16 cellular contexts compared by ENCODE assay signal in the genomic region with DNA sequence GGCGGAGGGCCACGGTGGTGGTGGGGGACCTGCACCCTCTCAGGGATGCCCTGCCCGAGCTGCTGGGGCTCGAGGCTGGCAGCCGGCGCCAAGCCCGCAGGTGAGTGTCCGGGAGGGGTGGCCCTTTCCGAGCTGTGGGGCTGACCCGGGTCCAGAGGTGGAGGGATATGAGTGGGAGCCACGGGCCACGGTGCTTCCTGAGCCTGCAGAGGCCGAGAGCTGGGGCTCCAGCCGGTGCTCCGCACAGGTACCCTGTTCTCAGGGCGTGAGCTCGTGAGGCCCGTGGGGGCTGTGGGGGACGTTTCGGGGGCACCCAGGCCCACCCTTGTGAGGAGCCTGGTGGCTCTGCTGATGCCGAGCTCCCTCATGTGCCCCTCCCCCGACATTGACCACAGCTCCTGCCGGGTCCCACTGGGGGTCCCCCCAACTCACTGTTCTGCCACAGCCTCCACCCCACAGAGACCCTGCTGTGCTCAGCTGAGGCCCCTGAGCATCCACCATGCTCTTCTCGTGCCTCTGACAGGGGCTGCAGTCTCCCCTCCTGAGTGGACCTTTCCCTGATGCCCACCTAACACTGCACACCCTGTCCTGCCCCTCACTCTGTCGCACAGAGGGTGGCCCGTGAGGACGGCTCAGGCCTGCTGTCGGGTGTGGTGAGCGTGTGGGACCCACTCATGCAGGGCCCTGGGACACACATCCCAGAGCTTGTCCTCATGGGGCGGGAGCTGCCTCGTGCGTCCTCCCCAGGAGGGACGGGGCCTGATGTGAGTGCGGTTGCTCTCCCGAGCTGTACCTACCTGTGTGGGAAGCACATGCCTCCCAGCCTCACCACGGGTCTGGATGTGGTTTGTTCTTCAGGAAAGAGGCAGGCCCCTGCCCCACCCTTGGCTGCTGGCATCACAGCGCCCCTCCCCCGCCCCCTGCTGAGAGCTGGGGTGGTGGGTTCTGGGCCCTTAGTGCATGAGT. TPM values are rescaled to one million over a fixed set of nuclear protein-coding genes. Genes with fewer than 3 reads are reported as not detected.
DNase-seq lines count a peak whose midpoint lies in the region; ATAC-seq and TF ChIP-seq lines count a peak whose summit lies in the region.
"Had no signal": no experiment of that assay in that cellular context is flagged by ENCODE, and none has a peak within 500 bp of the region (broad histone marks: within the 10 kb centered on the region; RNA-seq: fewer than 3 reads in every experiment).

No MANE protein-coding gene starts in this region.

- ATAC-seq in lower lobe of right lung: peak; percentile 1 to 14
- ATAC-seq in HG03280 (IDR thresholded peaks at IDR 0.05; ENCODE audit: unreplicated experiment): no peak

- 66 to 84% methylated on average over 11 to 18 of the region's 38 CpGs for WGBS in thyroid gland, 2 donors

- TF ChIP-seq CTCF in coronary artery (IDR thresholded peaks at IDR 0.05): no peak
- no peak for TF ChIP-seq CTCF in lower lobe of right lung (IDR thresholded peaks at IDR 0.05)
- TF ChIP-seq CTCF in thyroid gland (IDR thresholded peaks at IDR 0.05): no peak

- H3K36me3 ChIP-seq in NT2/D1 (ENCODE audit: insufficient read depth, insufficient read length, low read length) (peaks cover 77% of the 10 kb centered on the region), lower lobe of right lung (peaks cover 5% of the 10 kb centered on the region), thyroid gland (no peaks in the 10 kb centered on the region)

- H3K27ac ChIP-seq in coronary artery (peak overlapping the region; percentile 53 to 90), lower lobe of right lung (peak overlapping the region; percentile 51), thyroid gland (peak overlapping the region in 2 of 3 donors; percentile 49 to 63)
- H3K27ac ChIP-seq: foreskin keratinocyte had no signal

- no peak for TF ChIP-seq POLR2A in thyroid gland (IDR thresholded peaks at IDR 0.05)

- intact Hi-C loops in lower lobe of right lung (cut with DNase I) (no loop called here), thyroid gland (cut with DNase I) (no loop called here)

- H3K4me3 ChIP-seq in NT2/D1 (ENCODE audit: insufficient read length, low read depth): no peak overlapping the region
- H3K4me3 ChIP-seq in coronary artery: peak overlapping the region; percentile 57
- no peak overlapping the region for H3K4me3 ChIP-seq in lower lobe of right lung
- H3K4me3 ChIP-seq in thyroid gland (replicated peaks in 1 of 3): no peak overlapping the region

- H3K27me3 ChIP-seq in NT2/D1 (ENCODE audit: insufficient read depth, insufficient read length): no peaks in the 10 kb centered on the region
- H3K27me3 ChIP-seq in lower lobe of right lung (ENCODE audit: low read depth): no peaks in the 10 kb centered on the region
- H3K27me3 ChIP-seq in thyroid gland: no peaks in the 10 kb centered on the region
- H3K27me3 ChIP-seq: BE2C, foreskin keratinocyte had no signal

- H3K9me3 ChIP-seq in NT2/D1 (ENCODE audit: insufficient read depth, low read length) (peaks cover 15% of the 10 kb centered on the region), lower lobe of right lung (no peaks in the 10 kb centered on the region), thyroid gland (no peaks in the 10 kb centered on the region)

- H3K4me1 ChIP-seq in NT2/D1 (ENCODE audit: insufficient read depth, insufficient read length) (peaks cover 45% of the 10 kb centered on the region), lower lobe of right lung (peaks cover 62% of the 10 kb centered on the region), thyroid gland (peaks cover 4 to 34% of the 10 kb centered on the region in 2 donors)

- peak overlapping the region; percentile 33 for H3K9ac ChIP-seq in NT2/D1 (ENCODE audit: insufficient read length, low read depth)

- DNase-seq in NT2/D1 (ENCODE audit: low read depth, low spot score) (no peak), coronary artery (ENCODE audit: low spot score) (no peak), lower lobe of right lung (no peak), thyroid gland (no peak), SHP77 treated with DMSO at 0.1 percent for 48 hours (lab: John Stamatoyannopoulos, UW) (no peak)
- no peak for DNase-seq in activated CD8-positive, alpha-beta memory T cell treated with anti-CD3 and anti-CD28 coated beads for 24 hours
- DNase-seq in activated CD4-positive, alpha-beta T cell treated with anti-CD3 and anti-CD28 coated beads for 48 hours: no peak
- DNase-seq: activated CD4-positive, CD25-positive, alpha-beta regulatory T cell treated with anti-CD3 and anti-CD28 coated beads, Interleukin-2, amount 50 U/mL, for 72 hours; activated T-cell treated with anti-CD3 and anti-CD28 coated beads for 4 hours; DMS53; endodermal cell; NCI-H1092 treated with DMSO at 0.1 percent for 48 hours; stimulated activated CD4-positive, alpha-beta T cell treated with anti-CD3 and anti-CD28 coated beads, Interleukin-12 subunit alpha, Interleukin-12 subunit beta, amount 100 ng/mL, for 4 hours had no signal

RNA-seq across cellular contexts. Expression of a gene that starts 27.5 kb away (rescaled TPM):
- total RNA-seq in lower lobe of right lung (15.7 TPM), thyroid gland (10 to 100 TPM in 3 of 4 donors, 1 to 10 TPM in 1; 4.8 to 19.1 (median 11.2) TPM)

RNA-seq across cellular contexts. Expression of a gene that starts 46.7 kb away (rescaled TPM):
- total RNA-seq in lower lobe of right lung: 468 TPM
- 10 to 100 TPM; 18.4 to 79.4 (median 27.5) TPM for total RNA-seq in thyroid gland
